Comparison of ENCODE assay signal across 17 cellular contexts in genomic region chr2:240948086-240948485, GRCh38. TPM values are rescaled to one million over a fixed set of nuclear protein-coding genes. Genes with fewer than 3 reads are reported as not detected.
"Had no signal": no experiment of that assay in that cellular context is flagged by ENCODE, and none has a peak within 500 bp of the region (broad histone marks: within the 10 kb centered on the region; RNA-seq: fewer than 3 reads in every experiment).

No MANE protein-coding gene starts in this region.

- H3K36me3 ChIP-seq: brain microvascular endothelial cell, ovary, tibial nerve had no signal

- H3K27ac Mint-ChIP-seq: activated naive CD8-positive, alpha-beta T cell treated with anti-CD3 and anti-CD28 coated beads, Interleukin-2, amount 10 ng/mL, durations not matched to agents 7 days and 5 days; nephron progenitor cell; stimulated activated memory B cell treated with anti-CD40 and anti-IgM and Interleukin-4, amounts not matched to agents 10 μg/mL and 1 μg/mL and 100 μg/mL, for 72 hours had no signal

- H3K4me1 Mint-ChIP-seq: activated naive CD8-positive, alpha-beta T cell treated with anti-CD3 and anti-CD28 coated beads, Interleukin-2, amount 10 ng/mL, durations not matched to agents 7 days and 5 days; stimulated activated memory B cell treated with anti-CD40 and anti-IgM and Interleukin-4, amounts not matched to agents 10 μg/mL and 1 μg/mL and 100 μg/mL, for 72 hours had no signal

- H3K9me3 Mint-ChIP-seq: activated naive CD8-positive, alpha-beta T cell treated with anti-CD3 and anti-CD28 coated beads, Interleukin-2, amount 10 ng/mL, durations not matched to agents 7 days and 5 days; nephron progenitor cell; stimulated activated memory B cell treated with anti-CD40 and anti-IgM and Interleukin-4, amounts not matched to agents 10 μg/mL and 1 μg/mL and 100 μg/mL, for 72 hours had no signal

- H3K27ac ChIP-seq: brain microvascular endothelial cell, foreskin keratinocyte, ovary, tibial nerve had no signal

- H3K4me3 ChIP-seq: ovary, tibial nerve had no signal

- DNase-seq: activated CD4-positive, alpha-beta T cell treated with anti-CD3 and anti-CD28 coated beads, Interleukin-2, amount 50 U/mL, for 48 hours; activated naive CD4-positive, alpha-beta T cell; activated naive CD8-positive, alpha-beta T cell treated with anti-CD3 and anti-CD28 coated beads, Interleukin-2, amount 10 ng/mL, durations not matched to agents 7 days and 5 days; brain microvascular endothelial cell; cerebellar nuclear complex; effector memory CD4-positive, alpha-beta T cell; foreskin keratinocyte; glutamatergic neuron; kidney glomerular epithelial cell; mesendoderm; nephron progenitor cell; T-helper 1 cell; T1000 had no signal

- ATAC-seq: foreskin keratinocyte; SK-N-SH treated with all-trans-retinoic acid at 6 μM for 48 hours; stimulated activated memory B cell treated with anti-CD40 and anti-IgM and Interleukin-4, amounts not matched to agents 10 μg/mL and 1 μg/mL and 100 μg/mL, for 72 hours had no signal

- H3K27me3 ChIP-seq: brain microvascular endothelial cell, foreskin keratinocyte, ovary, tibial nerve had no signal

- H3K4me3 Mint-ChIP-seq: activated naive CD8-positive, alpha-beta T cell treated with anti-CD3 and anti-CD28 coated beads, Interleukin-2, amount 10 ng/mL, durations not matched to agents 7 days and 5 days; nephron progenitor cell; stimulated activated memory B cell treated with anti-CD40 and anti-IgM and Interleukin-4, amounts not matched to agents 10 μg/mL and 1 μg/mL and 100 μg/mL, for 72 hours had no signal

- H3K4me1 ChIP-seq: foreskin keratinocyte, tibial nerve had no signal

- H3K9me3 ChIP-seq: ovary, tibial nerve had no signal

- H3K36me3 Mint-ChIP-seq: activated naive CD8-positive, alpha-beta T cell treated with anti-CD3 and anti-CD28 coated beads, Interleukin-2, amount 10 ng/mL, durations not matched to agents 7 days and 5 days; stimulated activated memory B cell treated with anti-CD40 and anti-IgM and Interleukin-4, amounts not matched to agents 10 μg/mL and 1 μg/mL and 100 μg/mL, for 72 hours had no signal

RNA-seq across cellular contexts. Expression of gene CROCC2, which starts 42.0 kb away (rescaled TPM):
- total RNA-seq: activated naive CD8-positive, alpha-beta T cell treated with anti-CD3 and anti-CD28 coated beads, Interleukin-2, amount 10 ng/mL, durations not matched to agents 7 days and 5 days; foreskin keratinocyte had no signal
- polyA plus RNA-seq: foreskin keratinocyte had no signal

RNA-seq across cellular contexts. Expression of gene SNED1, which starts 50.3 kb away (rescaled TPM):
- total RNA-seq: foreskin keratinocyte had no signal
- polyA plus RNA-seq: foreskin keratinocyte had no signal

RNA-seq across cellular contexts. Expression of gene MAB21L4, which starts 52.1 kb away (rescaled TPM):
- total RNA-seq: activated naive CD8-positive, alpha-beta T cell treated with anti-CD3 and anti-CD28 coated beads, Interleukin-2, amount 10 ng/mL, durations not matched to agents 7 days and 5 days; tibial nerve had no signal
